Comparison of ENCODE assay signal across 10 cellular contexts in genomic region chr4:138911903-138912713, GRCh38.
DNase-seq lines count a peak whose midpoint lies in the region; ATAC-seq and TF ChIP-seq lines count a peak whose summit lies in the region.
"Had no signal": no experiment of that assay in that cellular context is flagged by ENCODE, and none has a peak within 500 bp of the region (broad histone marks: within the 10 kb centered on the region; RNA-seq: fewer than 3 reads in every experiment).

No MANE protein-coding gene starts in this region.

- DNase-seq in NCI-H345 (lab: John Stamatoyannopoulos, UW): peak; percentile 74
- no peak for DNase-seq in NCI-H1048 (lab: John Stamatoyannopoulos, UW)
- no peak for DNase-seq in Peyer's patch
- DNase-seq: activated naive CD4-positive, alpha-beta T cell treated with anti-CD3 and anti-CD28 coated beads for 36 hours had no signal

- H3K9ac ChIP-seq in KMS-11 (no peak overlapping the region), endocrine pancreas (ENCODE audit: control insufficient read depth, insufficient read depth, low read length) (no peak overlapping the region), rectal smooth muscle tissue (ENCODE audit: low read length) (no peak overlapping the region)

- H3K36me3 ChIP-seq in KMS-11 (ENCODE audit: insufficient read depth) (no peaks in the 10 kb centered on the region), endocrine pancreas (ENCODE audit: control insufficient read depth, insufficient read depth, low read length) (no peaks in the 10 kb centered on the region), rectal smooth muscle tissue (ENCODE audit: control insufficient read depth, insufficient read depth, low read length) (no peaks in the 10 kb centered on the region), Peyer's patch (no peaks in the 10 kb centered on the region)
- H3K36me3 ChIP-seq: SJCRH30 had no signal

- H2AFZ ChIP-seq in KMS-11 (ENCODE audit: low read depth): no peak overlapping the region

- H3K9me3 ChIP-seq in endocrine pancreas (ENCODE audit: control insufficient read depth, low read length) (no peaks in the 10 kb centered on the region), Peyer's patch (no peaks in the 10 kb centered on the region)
- H3K9me3 ChIP-seq: SJCRH30 had no signal

- ATAC-seq in HG03159 (IDR thresholded peaks at IDR 0.05; ENCODE audit: unreplicated experiment) (no peak), HG02973 (IDR thresholded peaks at IDR 0.05; ENCODE audit: unreplicated experiment) (no peak)

- H4K20me1 ChIP-seq in KMS-11 (ENCODE audit: insufficient read depth): no peaks in the 10 kb centered on the region

- H3K4me3 ChIP-seq in KMS-11 (IDR thresholded peaks at IDR 0.05; ENCODE audit: insufficient read depth, low read depth, low read length): no peak overlapping the region
- H3K4me3 ChIP-seq in endocrine pancreas (ENCODE audit: control insufficient read depth, insufficient read depth, low read length): peak overlapping the region; percentile 43
- no peak overlapping the region for H3K4me3 ChIP-seq in rectal smooth muscle tissue (ENCODE audit: low read length)
- H3K4me3 ChIP-seq in Peyer's patch: no peak overlapping the region
- H3K4me3 ChIP-seq: SJCRH30 had no signal

- peak overlapping the region; percentile 20 for H3K4me2 ChIP-seq in KMS-11

- H3K27me3 ChIP-seq in KMS-11 (ENCODE audit: insufficient read depth, low read depth) (no peaks in the 10 kb centered on the region), endocrine pancreas (ENCODE audit: control insufficient read depth, insufficient read depth, low read length) (no peaks in the 10 kb centered on the region), rectal smooth muscle tissue (ENCODE audit: control insufficient read depth, insufficient read depth, low read length) (no peaks in the 10 kb centered on the region), Peyer's patch (no peaks in the 10 kb centered on the region)
- H3K27me3 ChIP-seq: SJCRH30 had no signal

- no peaks in the 10 kb centered on the region for H3K79me2 ChIP-seq in KMS-11 (ENCODE audit: insufficient read depth, low read depth)

- TF ChIP-seq CTCF in KMS-11 (conservative IDR thresholded peaks at IDR 0.05; ENCODE audit: low read depth, low read length) (no peak), Peyer's patch (IDR thresholded peaks at IDR 0.05) (no peak)

- H3K4me1 ChIP-seq in KMS-11 (ENCODE audit: low read depth, poor library complexity, severe bottlenecking) (peaks cover 21% of the 10 kb centered on the region), endocrine pancreas (ENCODE audit: control insufficient read depth, insufficient read depth, low read length) (peaks cover 18% of the 10 kb centered on the region), rectal smooth muscle tissue (ENCODE audit: control insufficient read depth, insufficient read depth, low read length) (peaks cover 20% of the 10 kb centered on the region), Peyer's patch (peaks cover 0 to 21% (median 0%) of the 10 kb centered on the region in 4 donors)
- H3K4me1 ChIP-seq: SJCRH30 had no signal

- TF ChIP-seq POLR2A in Peyer's patch (IDR thresholded peaks at IDR 0.05): no peak

- no peak overlapping the region for H3K27ac ChIP-seq in KMS-11
- H3K27ac ChIP-seq in rectal smooth muscle tissue (ENCODE audit: low read depth, low read length): peak overlapping the region; percentile 76
- peak overlapping the region in 2 of 4 donors; percentile 62 to 65 for H3K27ac ChIP-seq in Peyer's patch
- H3K27ac ChIP-seq: SJCRH30 had no signal
